21 cellular contexts compared by ENCODE assay signal in the genomic region with DNA sequence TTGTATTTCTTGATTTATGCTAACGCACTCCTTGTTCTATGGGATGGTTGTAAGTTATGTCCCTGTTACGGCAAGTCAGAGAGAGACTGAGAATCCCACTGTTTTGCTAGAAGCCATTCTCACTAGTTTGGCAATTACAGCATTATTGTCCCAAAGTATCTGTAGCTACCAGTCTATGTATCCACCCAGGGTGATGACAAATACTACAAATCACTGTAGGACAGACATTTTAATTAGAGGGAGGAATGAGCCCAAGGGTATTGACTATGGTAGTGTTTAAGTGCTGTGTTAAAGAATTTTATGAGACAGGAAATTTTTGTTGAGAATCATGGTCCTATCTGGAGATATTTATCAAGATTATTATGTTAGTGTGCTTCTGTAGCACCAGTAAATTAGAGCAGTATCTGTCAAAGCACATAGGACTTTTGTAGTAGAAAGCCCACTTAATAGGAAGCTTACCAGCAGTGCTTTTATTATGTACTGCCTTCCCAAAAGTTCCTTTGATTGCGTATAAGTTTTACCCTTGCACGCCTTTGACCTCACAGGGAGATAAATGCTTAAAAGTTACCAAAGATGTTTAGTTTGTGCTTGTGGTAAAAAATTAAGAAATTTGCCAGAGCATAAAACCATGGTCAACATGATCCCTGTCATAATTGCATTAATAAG. TPM values are rescaled to one million over a fixed set of nuclear protein-coding genes. Genes with fewer than 3 reads are reported as not detected.
DNase-seq lines count a peak whose midpoint lies in the region; ATAC-seq, FAIRE-seq and TF ChIP-seq lines count a peak whose summit lies in the region.
"Had no signal": no experiment of that assay in that cellular context is flagged by ENCODE, and none has a peak within 500 bp of the region (broad histone marks: within the 10 kb centered on the region; RNA-seq: fewer than 3 reads in every experiment).

No MANE protein-coding gene starts in this region.

- FAIRE-seq in pancreas (lab: Jason Lieb, UNC), result no peak

- TF ChIP-seq POLR2A in Peyer's patch (IDR thresholded peaks at IDR 0.05), result no peak
- TF ChIP-seq POLR2A in transverse colon (IDR thresholded peaks at IDR 0.05), result no peak

- no peaks in the 10 kb centered on the region for H3K36me3 ChIP-seq in Peyer's patch
- H3K36me3 ChIP-seq in colonic mucosa, result no peaks in the 10 kb centered on the region
- no peaks in the 10 kb centered on the region for H3K36me3 ChIP-seq in transverse colon
- no peaks in the 10 kb centered on the region for H3K36me3 ChIP-seq in pancreas
- H3K36me3 ChIP-seq: right atrium auricular region, tibial artery had no signal

- H3K4me1 Mint-ChIP-seq in activated naive CD4-positive, alpha-beta T cell treated with anti-CD3 and anti-CD28 coated beads for 36 hours (ENCODE audit: low read depth), result peaks cover 84% of the 10 kb centered on the region
- H3K4me1 Mint-ChIP-seq: neural crest cell had no signal

- H3K9ac ChIP-seq in colonic mucosa (ENCODE audit: low read depth in 2 of 2, low read length in 2 of 2), result no peak overlapping the region
- H3K9ac ChIP-seq: KMS-11 had no signal

- ATAC-seq in pancreas, result no peak
- ATAC-seq: Panc1 had no signal

- H3K9me3 Mint-ChIP-seq in activated naive CD4-positive, alpha-beta T cell treated with anti-CD3 and anti-CD28 coated beads for 36 hours, result no peaks in the 10 kb centered on the region
- H3K9me3 Mint-ChIP-seq: neural crest cell had no signal

- TF ChIP-seq EP300 in transverse colon (IDR thresholded peaks at IDR 0.05; ENCODE audit: low read depth), result no peak

- peak overlapping the region; percentile 95 for H3K27ac Mint-ChIP-seq in activated naive CD4-positive, alpha-beta T cell treated with anti-CD3 and anti-CD28 coated beads for 36 hours

- H3K27me3 Mint-ChIP-seq in activated naive CD4-positive, alpha-beta T cell treated with anti-CD3 and anti-CD28 coated beads for 36 hours (ENCODE audit: low read depth), result no peaks in the 10 kb centered on the region

- no peak for TF ChIP-seq CTCF in Peyer's patch (IDR thresholded peaks at IDR 0.05)
- TF ChIP-seq CTCF in colonic mucosa (IDR thresholded peaks at IDR 0.05), result no peak
- TF ChIP-seq CTCF in transverse colon (IDR thresholded peaks at IDR 0.05), result no peak
- TF ChIP-seq CTCF in pancreas (IDR thresholded peaks at IDR 0.05), result no peak

- H3K4me1 ChIP-seq in Peyer's patch, result peaks cover 0 to 5% (median 0%) of the 10 kb centered on the region in 4 donors
- H3K4me1 ChIP-seq in colonic mucosa, result no peaks in the 10 kb centered on the region
- H3K4me1 ChIP-seq in transverse colon, result no peaks in the 10 kb centered on the region
- peaks cover 0 to 3% (median 2%) of the 10 kb centered on the region in 3 donors for H3K4me1 ChIP-seq in pancreas
- H3K4me1 ChIP-seq: tibial artery had no signal

- intact Hi-C loops in activated naive CD4-positive, alpha-beta T cell treated with anti-CD3 and anti-CD28 coated beads for 36 hours (cut with micrococcal nuclease), result loop anchor here (1.0 kb wide), 1 partner anchor 9 kb away; no protein-coding TSS in a partner anchor
- intact Hi-C loops in colonic mucosa (cut with DNase I), result no loop called here
- intact Hi-C loops in transverse colon (cut with DNase I; ENCODE audit: low total_unique reads), result no loop called here
- intact Hi-C loops in pancreas (cut with DNase I), result no loop called here

- in situ Hi-C loops in transverse colon (cut with MboI; ENCODE audit: low pct_ligation_motif_present in 1 of 4, low pct_unique_long_range_greater_than_20kb in 1 of 4, low sequenced_read_pairs in 3 of 4), result no loop called here

- no peak for DNase-seq in activated naive CD4-positive, alpha-beta T cell treated with anti-CD3 and anti-CD28 coated beads for 36 hours
- DNase-seq in activated naive CD4-positive, alpha-beta T cell treated with anti-CD3 and anti-CD28 coated beads, Interleukin-2, amount 50 U/mL, for 16 hours, result no peak
- DNase-seq in Peyer's patch (no peak), colonic mucosa (no peak), transverse colon (no peak), NAMALWA (ENCODE audit: low spot score) (no peak), SHP77 (lab: John Stamatoyannopoulos, UW) (no peak), pancreas (no peak)
- DNase-seq: activated effector memory CD4-positive, alpha-beta T cell treated with anti-CD3 and anti-CD28 coated beads, Interleukin-2, amount 50 U/mL, for 16 hours; Calu3; effector CD8-positive, alpha-beta T cell; NCI-H146; NCI-H446; stimulated activated CD4-positive, alpha-beta T cell treated with anti-CD3 and anti-CD28 coated beads, Interleukin-2, amount 100 ng/mL, for 24 hours; SW 1271; tibial artery had no signal

- CTCF ChIA-PET in activated naive CD4-positive, alpha-beta T cell treated with anti-CD3 and anti-CD28 coated beads for 36 hours (lab: Charles Lee), result interaction anchor here (0.9 to 2.4 kb wide), 8 partner anchors 9 to 57 kb away, joined by 3 to 14 read pairs (median 4); partner anchors contain the start of gene PRKCH

- peak overlapping the region; percentile 72 for H3K4me3 Mint-ChIP-seq in activated naive CD4-positive, alpha-beta T cell treated with anti-CD3 and anti-CD28 coated beads for 36 hours
- H3K4me3 Mint-ChIP-seq: neural crest cell had no signal

- WGBS in transverse colon (ENCODE audit: low coverage in 1 of 2), 2 donors, result 67 to 78% methylated on average over 4 of the region's 4 CpGs
- 90 to 96% methylated on average over 4 of the region's 4 CpGs for WGBS in pancreas, 2 donors

- H3K36me3 Mint-ChIP-seq in activated naive CD4-positive, alpha-beta T cell treated with anti-CD3 and anti-CD28 coated beads for 36 hours (ENCODE audit: low read depth), result peaks cover 39% of the 10 kb centered on the region

- no peaks in the 10 kb centered on the region for H3K9me3 ChIP-seq in Peyer's patch
- H3K9me3 ChIP-seq in colonic mucosa, result no peaks in the 10 kb centered on the region
- H3K9me3 ChIP-seq in transverse colon, result no peaks in the 10 kb centered on the region
- H3K9me3 ChIP-seq in pancreas, result no peaks in the 10 kb centered on the region
- H3K9me3 ChIP-seq: right atrium auricular region, tibial artery had no signal

- H3K4me3 ChIP-seq in Peyer's patch, result no peak overlapping the region
- H3K4me3 ChIP-seq in colonic mucosa, result no peak overlapping the region
- no peak overlapping the region for H3K4me3 ChIP-seq in transverse colon
- H3K4me3 ChIP-seq in pancreas, result no peak overlapping the region
- H3K4me3 ChIP-seq: right atrium auricular region, tibial artery had no signal

- peak overlapping the region; percentile 30 to 69 (median 50) for H3K27ac ChIP-seq in Peyer's patch
- H3K27ac ChIP-seq in colonic mucosa, result peak overlapping the region; percentile 26
- H3K27ac ChIP-seq in transverse colon, result peak overlapping the region; percentile 18 to 59 (median 24)
- H3K27ac ChIP-seq in pancreas, result no peak overlapping the region
- H3K27ac ChIP-seq: HL-60, KMS-11, right atrium auricular region, tibial artery had no signal

- no peaks in the 10 kb centered on the region for H3K27me3 ChIP-seq in Peyer's patch
- no peaks in the 10 kb centered on the region for H3K27me3 ChIP-seq in colonic mucosa
- H3K27me3 ChIP-seq in transverse colon, result no peaks in the 10 kb centered on the region
- no peaks in the 10 kb centered on the region for H3K27me3 ChIP-seq in pancreas
- H3K27me3 ChIP-seq: right atrium auricular region, tibial artery had no signal

RNA-seq across cellular contexts. Expression of gene PRKCH, which starts 10.7 kb away (rescaled TPM):
- 100 to 1,000 TPM; 149 to 158 TPM for total RNA-seq in activated naive CD4-positive, alpha-beta T cell treated with anti-CD3 and anti-CD28 coated beads for 36 hours
- 10 to 100 TPM; 32.5 to 64.2 (median 53.0) TPM for total RNA-seq in Peyer's patch
- 10 to 100 TPM; 11.4 to 11.5 TPM for total RNA-seq in colonic mucosa
- total RNA-seq in transverse colon, result 10 to 100 TPM; 12.4 to 38.9 (median 27.0) TPM
- total RNA-seq in pancreas, result 10 to 100 TPM in 3 of 6 donors, 1 to 10 TPM in 3; 5.2 to 16.9 (median 9.5) TPM
- polyA plus RNA-seq in pancreas, result 1 to 10 TPM; 3.6 to 9.2 TPM

RNA-seq across cellular contexts. Expression of gene TMEM30B, which starts 51.0 kb away (rescaled TPM):
- 1 to 10 TPM; 2.8 to 3.0 TPM for total RNA-seq in activated naive CD4-positive, alpha-beta T cell treated with anti-CD3 and anti-CD28 coated beads for 36 hours
- total RNA-seq in Peyer's patch (100 to 1,000 TPM in 1 of 4 donors, 10 to 100 TPM in 2, 1 to 10 TPM in 1; 6.6 to 128 (median 81.9) TPM), colonic mucosa (10 to 100 TPM; 68.2 to 77.1 TPM), transverse colon (100 to 1,000 TPM in 1 of 4 donors, 10 to 100 TPM in 3; 50.4 to 141 (median 71.2) TPM), pancreas (10 to 100 TPM; 15.7 to 21.3 (median 17.7) TPM)
- 10 to 100 TPM; 10.1 to 18.9 TPM for polyA plus RNA-seq in pancreas

Comparison
In these comparisons a context has a peak if more than half of its experiments do, and no peak if none do; other contexts are left out.
1. H3K27ac ChIP-seq: peak in Peyer's patch (4 of 4), colonic mucosa (single experiment) and transverse colon (4 of 4); none in pancreas (0 of 4).